Comparison of ENCODE assay signal across 21 cellular contexts in the genomic region with DNA sequence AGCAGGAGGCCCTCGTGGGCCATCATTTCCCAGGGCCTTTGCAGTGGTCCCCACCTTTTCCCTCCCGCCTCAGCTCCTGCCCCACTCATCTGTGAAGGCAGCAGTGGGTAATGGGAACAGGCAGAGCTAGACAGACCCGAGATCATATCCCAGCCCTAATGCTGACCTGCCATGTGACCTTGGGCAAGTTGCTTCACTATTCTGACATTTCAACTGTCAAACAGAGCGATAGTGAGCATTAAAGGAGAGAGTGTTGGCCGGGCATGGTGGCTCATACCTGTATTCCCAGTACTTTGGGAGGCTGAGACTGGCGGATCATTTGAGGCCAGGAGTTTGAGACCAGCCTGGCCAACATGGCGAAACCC. TPM values are rescaled to one million over a fixed set of nuclear protein-coding genes. Genes with fewer than 3 reads are reported as not detected.
DNase-seq lines count a peak whose midpoint lies in the region; ATAC-seq lines count a peak whose summit lies in the region.
"Had no signal": no experiment of that assay in that cellular context is flagged by ENCODE, and none has a peak within 500 bp of the region (broad histone marks: within the 10 kb centered on the region; RNA-seq: fewer than 3 reads in every experiment).

No MANE protein-coding gene starts in this region.

- no peak for DNase-seq in activated naive CD4-positive, alpha-beta T cell treated with anti-CD3 and anti-CD28 coated beads for 36 hours
- DNase-seq in activated naive CD4-positive, alpha-beta T cell (lab: John Stamatoyannopoulos, UW): no peak
- DNase-seq in MV-4-11 (lab: John Stamatoyannopoulos, UW) (peak; percentile 27), GM19240 (ENCODE audit: insufficient read length, low spot score) (no peak), SK-N-DZ (ENCODE audit: low spot score) (no peak), Kasumi-1 (lab: John Stamatoyannopoulos, UW) (no peak)
- no peak for DNase-seq in stimulated activated naive B cell treated with anti-CD40 and anti-IgM and Interleukin-4, amounts not matched to agents 10 μg/mL and 1 μg/mL and 100 μg/mL, for 72 hours
- DNase-seq: activated naive CD4-positive, alpha-beta T cell treated with anti-CD3 and anti-CD28 coated beads, Interleukin-2, amount 10 ng/mL, durations not matched to agents 7 days and 5 days; C1 segment of cervical spinal cord; Calu3; central memory CD4-positive, alpha-beta T cell; dermis blood vessel endothelial cell; HCEC 1CT; NCI-H1105; NCI-H1930; NCI-H526; stimulated activated naive CD4-positive, alpha-beta T cell; transverse colon had no signal

- intact Hi-C loops in activated naive CD4-positive, alpha-beta T cell treated with anti-CD3 and anti-CD28 coated beads for 36 hours (cut with micrococcal nuclease): loop anchor here (5.0 kb wide), 2 partner anchors 161 to 454 kb away; no protein-coding TSS in a partner anchor

- H3K27ac Mint-ChIP-seq in activated naive CD4-positive, alpha-beta T cell treated with anti-CD3 and anti-CD28 coated beads for 36 hours: peak overlapping the region; percentile 63
- peak overlapping the region; percentile 91 for H3K27ac Mint-ChIP-seq in activated naive CD8-positive, alpha-beta T cell
- H3K27ac Mint-ChIP-seq in stimulated activated naive B cell treated with anti-CD40 and anti-IgM and Interleukin-4, amounts not matched to agents 10 μg/mL and 1 μg/mL and 100 μg/mL, for 72 hours: peak overlapping the region; percentile 96
- H3K27ac Mint-ChIP-seq: activated naive CD4-positive, alpha-beta T cell treated with anti-CD3 and anti-CD28 coated beads, Interleukin-2, amount 10 ng/mL, durations not matched to agents 7 days and 5 days; nephron had no signal

- no peaks in the 10 kb centered on the region for H3K27me3 Mint-ChIP-seq in activated naive CD4-positive, alpha-beta T cell treated with anti-CD3 and anti-CD28 coated beads for 36 hours (ENCODE audit: low read depth)
- no peaks in the 10 kb centered on the region for H3K27me3 Mint-ChIP-seq in activated naive CD8-positive, alpha-beta T cell
- no peaks in the 10 kb centered on the region for H3K27me3 Mint-ChIP-seq in stimulated activated naive B cell treated with anti-CD40 and anti-IgM and Interleukin-4, amounts not matched to agents 10 μg/mL and 1 μg/mL and 100 μg/mL, for 72 hours
- H3K27me3 Mint-ChIP-seq: activated naive CD4-positive, alpha-beta T cell treated with anti-CD3 and anti-CD28 coated beads, Interleukin-2, amount 10 ng/mL, durations not matched to agents 7 days and 5 days had no signal

- H3K4me3 Mint-ChIP-seq in activated naive CD4-positive, alpha-beta T cell treated with anti-CD3 and anti-CD28 coated beads for 36 hours: no peak overlapping the region
- peak overlapping the region; percentile 69 for H3K4me3 Mint-ChIP-seq in activated naive CD8-positive, alpha-beta T cell
- peak overlapping the region; percentile 38 to 49 for H3K4me3 Mint-ChIP-seq in stimulated activated naive B cell treated with anti-CD40 and anti-IgM and Interleukin-4, amounts not matched to agents 10 μg/mL and 1 μg/mL and 100 μg/mL, for 72 hours
- H3K4me3 Mint-ChIP-seq: activated naive CD4-positive, alpha-beta T cell treated with anti-CD3 and anti-CD28 coated beads, Interleukin-2, amount 10 ng/mL, durations not matched to agents 7 days and 5 days; nephron had no signal

- H3K36me3 Mint-ChIP-seq in activated naive CD4-positive, alpha-beta T cell treated with anti-CD3 and anti-CD28 coated beads for 36 hours (ENCODE audit: low read depth): no peaks in the 10 kb centered on the region
- H3K36me3 Mint-ChIP-seq in activated naive CD8-positive, alpha-beta T cell: no peaks in the 10 kb centered on the region
- peaks cover 2 to 13% of the 10 kb centered on the region in 2 donors for H3K36me3 Mint-ChIP-seq in stimulated activated naive B cell treated with anti-CD40 and anti-IgM and Interleukin-4, amounts not matched to agents 10 μg/mL and 1 μg/mL and 100 μg/mL, for 72 hours
- H3K36me3 Mint-ChIP-seq: activated naive CD4-positive, alpha-beta T cell treated with anti-CD3 and anti-CD28 coated beads, Interleukin-2, amount 10 ng/mL, durations not matched to agents 7 days and 5 days had no signal

- CTCF ChIA-PET in activated naive CD4-positive, alpha-beta T cell treated with anti-CD3 and anti-CD28 coated beads for 36 hours (lab: Charles Lee): interaction anchor here (0.8 to 3.2 kb wide), 5 partner anchors 17 to 218 kb away, joined by 3 to 10 read pairs (median 3); no protein-coding TSS in a partner anchor

- peaks cover 56% of the 10 kb centered on the region for H3K4me1 Mint-ChIP-seq in activated naive CD4-positive, alpha-beta T cell treated with anti-CD3 and anti-CD28 coated beads for 36 hours (ENCODE audit: low read depth)
- H3K4me1 Mint-ChIP-seq in activated naive CD8-positive, alpha-beta T cell (ENCODE audit: low read depth): peaks cover 55% of the 10 kb centered on the region
- H3K4me1 Mint-ChIP-seq in stimulated activated naive B cell treated with anti-CD40 and anti-IgM and Interleukin-4, amounts not matched to agents 10 μg/mL and 1 μg/mL and 100 μg/mL, for 72 hours: peaks cover 42 to 60% of the 10 kb centered on the region in 2 donors
- H3K4me1 Mint-ChIP-seq: nephron had no signal

- no peaks in the 10 kb centered on the region for H3K9me3 Mint-ChIP-seq in activated naive CD4-positive, alpha-beta T cell treated with anti-CD3 and anti-CD28 coated beads for 36 hours
- H3K9me3 Mint-ChIP-seq in activated naive CD8-positive, alpha-beta T cell (ENCODE audit: low read depth): no peaks in the 10 kb centered on the region
- H3K9me3 Mint-ChIP-seq in stimulated activated naive B cell treated with anti-CD40 and anti-IgM and Interleukin-4, amounts not matched to agents 10 μg/mL and 1 μg/mL and 100 μg/mL, for 72 hours: no peaks in the 10 kb centered on the region
- H3K9me3 Mint-ChIP-seq: activated naive CD4-positive, alpha-beta T cell treated with anti-CD3 and anti-CD28 coated beads, Interleukin-2, amount 10 ng/mL, durations not matched to agents 7 days and 5 days; nephron had no signal

- ATAC-seq in stimulated activated naive B cell treated with anti-CD40 and anti-IgM and Interleukin-4, amounts not matched to agents 10 μg/mL and 1 μg/mL and 100 μg/mL, for 72 hours (replicated peaks): peak; percentile 18 to 20
- ATAC-seq: SK-N-SH treated with all-trans-retinoic acid at 6 μM for 48 hours had no signal

RNA-seq across cellular contexts. Expression of a gene that starts 51.7 kb away (rescaled TPM):
- total RNA-seq in activated naive CD4-positive, alpha-beta T cell treated with anti-CD3 and anti-CD28 coated beads for 36 hours: 10 to 100 TPM; 83.5 to 86.4 TPM
- polyA plus RNA-seq in SK-N-DZ (2014; cell fraction: cytosol; rRNA removed): 9.8 and 13.7 TPM in 2 replicates
- 8.9 and 15.9 TPM in 2 replicates for polyA plus RNA-seq in SK-N-DZ (2014; cell fraction: nucleus; rRNA removed)
